ENCODE assay signal across 8 cellular contexts in the genomic region with DNA sequence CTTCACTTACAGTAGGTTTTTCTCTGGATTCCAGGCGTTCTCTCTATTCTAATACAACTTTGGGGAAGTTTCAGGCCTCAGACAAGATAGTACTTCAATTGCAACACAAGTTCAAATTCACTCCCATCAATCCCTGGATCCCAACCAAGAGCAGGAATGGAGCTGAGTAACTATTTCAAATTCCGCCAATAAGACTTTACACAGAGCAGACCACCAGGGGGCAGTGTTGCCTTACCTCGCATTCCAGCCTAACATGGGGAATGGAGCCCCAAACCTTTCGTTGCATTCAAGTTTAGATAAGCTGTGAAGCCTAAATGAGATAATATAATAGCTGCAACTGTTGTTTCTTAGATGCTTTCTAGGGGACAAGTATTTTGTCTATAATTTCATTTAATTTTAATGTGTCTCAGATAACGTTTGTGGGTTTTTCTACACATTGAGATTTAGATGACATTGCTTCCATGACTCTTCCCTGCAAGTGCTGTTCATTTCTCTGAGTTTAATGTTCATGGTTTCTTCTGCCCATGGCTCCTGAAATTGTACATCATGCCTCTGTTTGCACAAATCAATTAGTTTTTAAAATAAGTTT.
DNase-seq lines count a peak whose midpoint lies in the region; ATAC-seq and TF ChIP-seq lines count a peak whose summit lies in the region.

No MANE protein-coding gene starts in this region.

- no peaks in the 10 kb centered on the region for H3K9me3 ChIP-seq in heart left ventricle

- H3K27me3 ChIP-seq in heart left ventricle, result peaks cover 0 to 7% (median 0%) of the 10 kb centered on the region in 9 donors

- H3K9me3 Mint-ChIP-seq in activated naive CD4-positive, alpha-beta T cell treated with anti-CD3 and anti-CD28 coated beads, Interleukin-2, amount 10 ng/mL, durations not matched to agents 7 days and 5 days, result no peaks in the 10 kb centered on the region

- no peaks in the 10 kb centered on the region for H3K36me3 ChIP-seq in heart left ventricle

- intact Hi-C loops in heart left ventricle (cut with DNase I), result loop anchor here in 2 of 10 donors (5.0 to 10.0 kb wide), 2 partner anchors 465 to 468 kb away; no protein-coding TSS in a partner anchor

- no peak overlapping the region for H3K4me3 ChIP-seq in Jurkat, Clone E6-1 (ENCODE audit: low read length)
- no peak overlapping the region for H3K4me3 ChIP-seq in heart left ventricle

- 32 to 43% (median 35%) methylated on average over 5 of the region's 5 CpGs for WGBS in heart left ventricle, 4 donors

- TF ChIP-seq POLR2A in heart left ventricle (IDR thresholded peaks at IDR 0.05), result no peak

- no peak overlapping the region for H3K27ac ChIP-seq in heart left ventricle

- in situ Hi-C loops in SK-MEL-5 (cut with HindIII; ENCODE audit: low pct_unique_long_range_greater_than_20kb, low sequenced_read_pairs), result no loop called here

- DNase-seq in ELF-1 (ENCODE audit: low read depth, low spot score) (peak; percentile 79), SK-MEL-5 (ENCODE audit: low read depth, low spot score) (peak; percentile 78), heart left ventricle (peak in 3 of 5 donors; percentile 27 to 54 (median 28)), retina (peak; percentile 34)
- DNase-seq in Jurkat, Clone E6-1 (ENCODE audit: low read depth, low spot score), result peak; percentile 44
- DNase-seq in activated naive CD4-positive, alpha-beta T cell treated with anti-CD3 and anti-CD28 coated beads, Interleukin-2, amount 10 ng/mL, durations not matched to agents 7 days and 5 days, result peak; percentile 78

- ATAC-seq in GM21526 (IDR thresholded peaks at IDR 0.05; ENCODE audit: low FRiP score, unreplicated experiment) (peak; percentile 78), heart left ventricle (peak in 1 of 4 donors; percentile 54), HG02840 (IDR thresholded peaks at IDR 0.05; ENCODE audit: low FRiP score, unreplicated experiment) (no peak)

- H3K4me3 Mint-ChIP-seq in activated naive CD4-positive, alpha-beta T cell treated with anti-CD3 and anti-CD28 coated beads, Interleukin-2, amount 10 ng/mL, durations not matched to agents 7 days and 5 days, result no peak overlapping the region

- CTCF ChIA-PET in activated naive CD4-positive, alpha-beta T cell treated with anti-CD3 and anti-CD28 coated beads, Interleukin-2, amount 10 ng/mL, durations not matched to agents 7 days and 5 days (lab: Charles Lee), result interaction anchor here (0.6 to 2.1 kb wide), 13 partner anchors 9 to 531 kb away, joined by 3 to 10 read pairs (median 3); no protein-coding TSS in a partner anchor

- H3K4me1 Mint-ChIP-seq in activated naive CD4-positive, alpha-beta T cell treated with anti-CD3 and anti-CD28 coated beads, Interleukin-2, amount 10 ng/mL, durations not matched to agents 7 days and 5 days, result no peaks in the 10 kb centered on the region

- H3K36me3 Mint-ChIP-seq in activated naive CD4-positive, alpha-beta T cell treated with anti-CD3 and anti-CD28 coated beads, Interleukin-2, amount 10 ng/mL, durations not matched to agents 7 days and 5 days, result no peaks in the 10 kb centered on the region

- no peaks in the 10 kb centered on the region for H3K27me3 Mint-ChIP-seq in activated naive CD4-positive, alpha-beta T cell treated with anti-CD3 and anti-CD28 coated beads, Interleukin-2, amount 10 ng/mL, durations not matched to agents 7 days and 5 days

- peak; percentile 58 to 76 (median 70) for TF ChIP-seq CTCF in heart left ventricle (IDR thresholded peaks at IDR 0.05)

- no peaks in the 10 kb centered on the region for H3K4me1 ChIP-seq in heart left ventricle

- H3K27ac Mint-ChIP-seq in activated naive CD4-positive, alpha-beta T cell treated with anti-CD3 and anti-CD28 coated beads, Interleukin-2, amount 10 ng/mL, durations not matched to agents 7 days and 5 days, result no peak overlapping the region

Comparison
In these comparisons a context has a peak if more than half of its experiments do, and no peak if none do; other contexts are left out.
1. DNase-seq: peak in every context shown above with its lines; median percentile 79 in ELF-1; 78 in SK-MEL-5; 78 in activated naive CD4-positive, alpha-beta T cell treated with anti-CD3 and anti-CD28 coated beads, Interleukin-2, amount 10 ng/mL, durations not matched to agents 7 days and 5 days; 44 in Jurkat, Clone E6-1; 34 in retina; 28 in heart left ventricle.